ENCODE assay signal across 30 cellular contexts in the genomic region with DNA sequence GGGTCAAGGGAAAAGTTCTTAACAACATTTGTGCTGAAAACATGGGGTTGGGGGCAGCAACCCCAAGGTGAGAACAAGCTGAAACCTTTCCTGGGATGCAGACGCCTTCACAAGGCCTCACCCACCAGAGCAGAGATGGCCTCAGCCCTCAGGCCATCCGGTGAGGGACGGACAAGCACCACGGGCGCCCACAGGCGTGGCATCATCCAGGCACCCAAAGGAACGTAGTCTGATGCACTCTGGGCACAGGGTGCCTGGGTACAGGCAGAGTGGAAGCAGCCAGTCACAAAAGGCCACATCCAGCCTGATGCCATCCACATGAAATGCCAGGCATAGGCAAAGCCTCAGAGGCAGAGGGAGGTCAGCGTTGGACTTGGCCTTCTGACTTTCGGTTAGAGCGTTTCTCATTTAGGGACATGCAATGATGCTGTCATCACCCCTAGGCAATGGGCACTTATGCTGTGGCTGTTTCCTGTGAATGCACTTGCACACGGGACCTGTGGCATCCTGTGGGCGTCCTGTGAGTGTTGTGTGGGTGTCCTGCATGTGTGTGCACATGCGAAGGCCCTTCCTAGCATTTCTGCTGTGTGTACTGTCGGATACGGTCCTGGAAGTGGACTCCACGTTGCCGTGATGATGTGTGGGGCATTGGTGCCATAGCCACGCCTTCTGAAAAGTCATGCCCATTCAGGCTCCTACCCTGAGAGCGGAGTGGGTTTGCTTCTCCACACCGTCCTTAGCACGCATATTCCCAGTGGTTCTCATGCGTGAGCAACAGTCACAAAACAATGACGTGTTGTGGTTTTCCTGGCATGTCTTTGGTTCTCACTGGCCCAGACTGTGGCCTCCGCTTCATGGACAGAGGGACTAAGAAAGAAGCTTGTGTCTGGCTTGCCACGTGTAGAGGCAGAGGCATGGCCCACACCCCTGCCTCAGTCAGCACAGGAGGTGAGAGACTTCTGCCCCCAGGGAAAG. TPM values are rescaled to one million over a fixed set of nuclear protein-coding genes. Genes with fewer than 3 reads are reported as not detected.
DNase-seq lines count a peak whose midpoint lies in the region; TF ChIP-seq lines count a peak whose summit lies in the region.
"Had no signal": no experiment of that assay in that cellular context is flagged by ENCODE, and none has a peak within 500 bp of the region (broad histone marks: within the 10 kb centered on the region; RNA-seq: fewer than 3 reads in every experiment).

No MANE protein-coding gene starts in this region.

- DNase-seq in MCF 10A (ENCODE audit: unreplicated experiment) (peak; percentile 53), breast epithelium (ENCODE audit: low spot score in 2 of 2) (no peak), M059J (ENCODE audit: low read depth) (peak; percentile 76), fibroblast of gingiva (ENCODE audit: low read depth) (peak; percentile 91), stromal cell of bone marrow (ENCODE audit: low read depth) (peak; percentile 67), dermis blood vessel endothelial cell (no peak), hepatic stellate cell (ENCODE audit: low spot score) (no peak)
- DNase-seq in activated T-helper 2 cell treated with anti-CD3 and anti-CD28 coated beads, Interferon-gamma antibody, Interleukin-2, Interleukin-4, amounts not matched to agents 10 μg/mL and 5 μg/mL and 100 μg/mL, durations not matched to agents 14 hours and 24 hours and 36 hours (ENCODE audit: low spot score), result no peak
- DNase-seq: activated CD4-positive, alpha-beta T cell treated with anti-CD3 and anti-CD28 coated beads, Interleukin-2, amount 10 ng/mL, durations not matched to agents 7 days and 5 days; activated effector memory CD4-positive, alpha-beta T cell treated with anti-CD3 and anti-CD28 coated beads, Interleukin-2, amount 50 U/mL, for 16 hours; activated T-cell treated with anti-CD3 and anti-CD28 coated beads, Interleukin-2, amount 50 U/mL, for 1 hour; CD4-positive, alpha-beta T cell; DMS 273 treated with DMSO at 0.1 percent for 48 hours; effector CD4-positive, alpha-beta T cell; glutamatergic neuron; H9; lower lobe of right lung; natural killer cell; NCI-H1436; NCI-H2081; NCI-H226; occipital lobe; SW 1271; T1000; transverse colon had no signal

- no TSS peak for BruUV-seq in MCF 10A (replicated peaks; lab: Mats Ljungman, UMichigan)

- H3K27me3 Mint-ChIP-seq in MCF 10A (ENCODE audit: insufficient read depth, unreplicated experiment), result no peaks in the 10 kb centered on the region
- no peaks in the 10 kb centered on the region for H3K27me3 Mint-ChIP-seq in activated T-helper 2 cell treated with anti-CD3 and anti-CD28 coated beads, Interferon-gamma antibody, Interleukin-2, Interleukin-4, amounts not matched to agents 10 μg/mL and 5 μg/mL and 100 μg/mL, durations not matched to agents 14 hours and 24 hours and 36 hours (ENCODE audit: low read depth)
- H3K27me3 Mint-ChIP-seq: activated CD4-positive, alpha-beta T cell treated with anti-CD3 and anti-CD28 coated beads, Interleukin-2, amount 10 ng/mL, durations not matched to agents 7 days and 5 days had no signal

- H3K27ac Mint-ChIP-seq in MCF 10A (ENCODE audit: low read depth, unreplicated experiment), result no peak overlapping the region
- H3K27ac Mint-ChIP-seq in activated T-helper 2 cell treated with anti-CD3 and anti-CD28 coated beads, Interferon-gamma antibody, Interleukin-2, Interleukin-4, amounts not matched to agents 10 μg/mL and 5 μg/mL and 100 μg/mL, durations not matched to agents 14 hours and 24 hours and 36 hours, result no peak overlapping the region
- H3K27ac Mint-ChIP-seq: activated CD4-positive, alpha-beta T cell treated with anti-CD3 and anti-CD28 coated beads, Interleukin-2, amount 10 ng/mL, durations not matched to agents 7 days and 5 days; activated naive CD8-positive, alpha-beta T cell; CD4-positive, alpha-beta T cell; H9; natural killer cell; stimulated activated effector memory CD8-positive, alpha-beta T cell treated with anti-CD3 and anti-CD28 coated beads, Interleukin-12 subunit alpha, Interleukin-12 subunit beta, amount 100 ng/mL, for 72 hours; WTC11 had no signal

- TF ChIP-seq POLR2A in breast epithelium (IDR thresholded peaks at IDR 0.05), result no peak

- no peaks in the 10 kb centered on the region for H3K9me3 Mint-ChIP-seq in MCF 10A (ENCODE audit: unreplicated experiment)
- no peaks in the 10 kb centered on the region for H3K9me3 Mint-ChIP-seq in activated T-helper 2 cell treated with anti-CD3 and anti-CD28 coated beads, Interferon-gamma antibody, Interleukin-2, Interleukin-4, amounts not matched to agents 10 μg/mL and 5 μg/mL and 100 μg/mL, durations not matched to agents 14 hours and 24 hours and 36 hours
- H3K9me3 Mint-ChIP-seq: CD4-positive, alpha-beta T cell; H9; natural killer cell; stimulated activated effector memory CD8-positive, alpha-beta T cell treated with anti-CD3 and anti-CD28 coated beads, Interleukin-12 subunit alpha, Interleukin-12 subunit beta, amount 100 ng/mL, for 72 hours; WTC11 had no signal

- H3K36me3 ChIP-seq in breast epithelium, result no peaks in the 10 kb centered on the region
- H3K36me3 ChIP-seq: lower lobe of right lung, transverse colon had no signal

- TF ChIP-seq CTCF in MCF 10A (IDR thresholded peaks at IDR 0.05; ENCODE audit: unreplicated experiment) (no peak), breast epithelium (IDR thresholded peaks at IDR 0.05) (no peak)

- no peak overlapping the region for H3K4me3 ChIP-seq in breast epithelium
- H3K4me3 ChIP-seq: lower lobe of right lung, transverse colon had no signal

- peaks cover 9% of the 10 kb centered on the region for H3K4me1 Mint-ChIP-seq in MCF 10A (ENCODE audit: insufficient read depth, unreplicated experiment)
- H3K4me1 Mint-ChIP-seq in activated T-helper 2 cell treated with anti-CD3 and anti-CD28 coated beads, Interferon-gamma antibody, Interleukin-2, Interleukin-4, amounts not matched to agents 10 μg/mL and 5 μg/mL and 100 μg/mL, durations not matched to agents 14 hours and 24 hours and 36 hours (ENCODE audit: low read depth), result peaks cover 5% of the 10 kb centered on the region
- H3K4me1 Mint-ChIP-seq: H9, WTC11 had no signal

- POLR2A ChIA-PET in MCF 10A (lab: Yijun Ruan, JAX), result no interaction called here

- intact Hi-C loops in MCF 10A (cut with micrococcal nuclease), result no loop called here
- intact Hi-C loops in breast epithelium (cut with DNase I; ENCODE audit: low total_unique reads), result loop anchor here (5.0 kb wide), 1 partner anchor 68 kb away; no protein-coding TSS in a partner anchor
- intact Hi-C loops in activated T-helper 2 cell treated with anti-CD3 and anti-CD28 coated beads, Interferon-gamma antibody, Interleukin-2, Interleukin-4, amounts not matched to agents 10 μg/mL and 5 μg/mL and 100 μg/mL, durations not matched to agents 14 hours and 24 hours and 36 hours (cut with micrococcal nuclease), result no loop called here

- H3K9me3 ChIP-seq in breast epithelium, result no peaks in the 10 kb centered on the region
- H3K9me3 ChIP-seq: lower lobe of right lung, transverse colon had no signal

- H3K36me3 Mint-ChIP-seq in MCF 10A (ENCODE audit: insufficient read depth, unreplicated experiment), result no peaks in the 10 kb centered on the region
- H3K36me3 Mint-ChIP-seq in activated T-helper 2 cell treated with anti-CD3 and anti-CD28 coated beads, Interferon-gamma antibody, Interleukin-2, Interleukin-4, amounts not matched to agents 10 μg/mL and 5 μg/mL and 100 μg/mL, durations not matched to agents 14 hours and 24 hours and 36 hours (ENCODE audit: low read depth), result no peaks in the 10 kb centered on the region
- H3K36me3 Mint-ChIP-seq: activated naive CD8-positive, alpha-beta T cell; natural killer cell; stimulated activated effector memory CD8-positive, alpha-beta T cell treated with anti-CD3 and anti-CD28 coated beads, Interleukin-12 subunit alpha, Interleukin-12 subunit beta, amount 100 ng/mL, for 72 hours; WTC11 had no signal

- no peaks in the 10 kb centered on the region for H3K27me3 ChIP-seq in breast epithelium
- H3K27me3 ChIP-seq: transverse colon had no signal

- H3K4me3 Mint-ChIP-seq in MCF 10A (ENCODE audit: unreplicated experiment), result no peak overlapping the region
- H3K4me3 Mint-ChIP-seq in activated T-helper 2 cell treated with anti-CD3 and anti-CD28 coated beads, Interferon-gamma antibody, Interleukin-2, Interleukin-4, amounts not matched to agents 10 μg/mL and 5 μg/mL and 100 μg/mL, durations not matched to agents 14 hours and 24 hours and 36 hours (ENCODE audit: low read depth), result no peak overlapping the region
- H3K4me3 Mint-ChIP-seq: activated CD4-positive, alpha-beta T cell treated with anti-CD3 and anti-CD28 coated beads, Interleukin-2, amount 10 ng/mL, durations not matched to agents 7 days and 5 days; activated naive CD8-positive, alpha-beta T cell; CD4-positive, alpha-beta T cell; H9; natural killer cell; stimulated activated effector memory CD8-positive, alpha-beta T cell treated with anti-CD3 and anti-CD28 coated beads, Interleukin-12 subunit alpha, Interleukin-12 subunit beta, amount 100 ng/mL, for 72 hours; WTC11 had no signal

- CTCF ChIA-PET in MCF 10A (lab: Yijun Ruan, JAX), result no interaction called here

- peak overlapping the region in 1 of 2 donors; percentile 45 for H3K27ac ChIP-seq in breast epithelium
- H3K27ac ChIP-seq: 22Rv1, KMS-11, lower lobe of right lung, transverse colon had no signal

- peaks cover 0 to 3% of the 10 kb centered on the region in 2 donors for H3K4me1 ChIP-seq in breast epithelium
- H3K4me1 ChIP-seq: lower lobe of right lung had no signal

RNA-seq across cellular contexts. Expression of gene ZNF469, which starts 52.7 kb away (rescaled TPM):
- total RNA-seq in MCF 10A (2022) (not detected in 2 replicates), breast epithelium (1 to 10 TPM in 1 of 3 donors, under 1 TPM in 2; 0.80 to 1.5 (median 0.98) TPM), dermis blood vessel endothelial cell (0.79 and 1.0 TPM in 2 replicates)
- total RNA-seq in M059J (2014; rRNA removed; shearing (Covaris generic)), result 0.32 and 0.37 TPM in 2 replicates
- total RNA-seq in activated T-helper 2 cell treated with anti-CD3 and anti-CD28 coated beads, Interferon-gamma antibody, Interleukin-2, Interleukin-4, amounts not matched to agents 10 μg/mL and 5 μg/mL and 100 μg/mL, durations not matched to agents 14 hours and 24 hours and 36 hours, result 0.59 and 0.67 TPM in 2 replicates

Comparison
In these comparisons a context has a peak if more than half of its experiments do, and no peak if none do; other contexts are left out.
1. DNase-seq: peak in MCF 10A (single experiment), M059J (single experiment), fibroblast of gingiva (single experiment) and stromal cell of bone marrow (single experiment); none in breast epithelium (0 of 2), dermis blood vessel endothelial cell (single experiment), activated T-helper 2 cell treated with anti-CD3 and anti-CD28 coated beads, Interferon-gamma antibody, Interleukin-2, Interleukin-4, amounts not matched to agents 10 μg/mL and 5 μg/mL and 100 μg/mL, durations not matched to agents 14 hours and 24 hours and 36 hours (single experiment) and hepatic stellate cell (single experiment).